Comparison of ENCODE assay signal across 12 cellular contexts in the genomic region with DNA sequence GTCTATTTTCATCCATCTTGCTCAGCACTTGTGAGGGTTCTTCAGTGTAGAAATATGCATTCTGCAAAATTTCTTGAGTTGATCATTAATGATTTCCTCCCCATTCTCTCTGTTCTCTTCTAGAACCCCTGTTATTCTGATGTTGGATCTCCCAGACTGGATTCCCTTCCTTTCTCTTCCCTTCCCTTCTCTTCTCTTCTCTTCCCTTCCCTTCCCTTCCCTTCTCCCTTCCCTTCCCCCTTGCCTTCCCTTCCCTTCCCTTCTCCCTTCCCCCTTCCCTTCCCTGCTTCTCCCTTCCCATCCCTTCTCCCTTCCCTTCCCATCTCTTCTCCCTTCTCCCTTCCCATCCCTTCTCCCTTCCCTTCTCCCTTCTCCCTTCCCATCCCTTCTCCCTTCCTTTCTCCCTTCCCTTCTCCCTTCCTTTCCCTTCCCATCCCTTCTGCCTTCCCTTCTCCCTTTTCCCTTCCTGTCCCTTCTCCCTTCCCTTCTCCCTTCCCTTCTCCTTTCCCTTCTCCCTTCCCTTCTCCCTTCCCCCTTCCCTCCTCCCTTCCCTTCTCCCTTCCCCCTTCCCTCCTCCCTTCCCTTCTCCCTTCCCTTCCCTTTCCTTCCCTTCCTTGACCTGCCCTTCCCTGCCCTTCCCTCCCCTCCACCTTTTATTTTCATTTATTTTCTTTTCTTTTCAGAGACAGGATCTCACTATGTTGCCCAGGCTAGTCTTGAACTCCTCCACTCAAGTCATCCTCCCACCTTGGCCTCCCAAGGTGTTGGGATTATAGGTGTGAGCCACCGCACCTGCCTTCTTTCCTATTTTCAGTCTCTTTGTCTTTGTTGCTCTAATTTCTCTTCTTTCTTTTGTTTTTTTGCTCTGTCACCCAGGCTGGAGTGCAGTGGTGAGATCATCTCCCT. TPM values are rescaled to one million over a fixed set of nuclear protein-coding genes. Genes with fewer than 3 reads are reported as not detected.
DNase-seq lines count a peak whose midpoint lies in the region; FAIRE-seq and TF ChIP-seq lines count a peak whose summit lies in the region.
"Had no signal": no experiment of that assay in that cellular context is flagged by ENCODE, and none has a peak within 500 bp of the region (broad histone marks: within the 10 kb centered on the region; RNA-seq: fewer than 3 reads in every experiment).

No MANE protein-coding gene starts in this region.

- no CpG with 5 or more reads among the region's 1 CpG for WGBS in H9 (ENCODE audit: extremely low coverage, insufficient read length, low lambda C conversion rate)
- WGBS in H1 (ENCODE audit: extremely low coverage in 1 of 2, insufficient coverage in 1 of 2, insufficient read length in 1 of 2, insufficient replicate concordance in 2 of 2, low coverage in 1 of 2, low lambda C conversion rate in 2 of 2, missing lambda C conversion rate in 1 of 2), 2 experiments = 89% methylated on average over 1 of the region's 1 CpG; no CpG with 5 or more reads in 1 of the 2 experiments

- H3K4me2 ChIP-seq in H9 (ENCODE audit: insufficient read depth, insufficient read length, low read length) (no peak overlapping the region), MM.1S (ENCODE audit: low read depth, low read length) (peak overlapping the region; percentile 35; the same call in 1 of the 2 replicates), H1 (ENCODE audit: insufficient read depth in 1 of 2, low read depth in 2 of 2, low read length in 2 of 2) (no peak overlapping the region)
- H3K4me2 ChIP-seq: BLaER1, SK-N-SH had no signal

- no peaks in the 10 kb centered on the region for H3K36me3 ChIP-seq in MM.1S (replicated peaks; ENCODE audit: insufficient read depth, low read length)
- no peaks in the 10 kb centered on the region for H3K36me3 ChIP-seq in H1 (ENCODE audit: control insufficient read depth in 2 of 4, insufficient read depth in 4 of 4, low read length in 3 of 4)
- no peaks in the 10 kb centered on the region for H3K36me3 ChIP-seq in right atrium auricular region
- H3K36me3 ChIP-seq: BLaER1 had no signal

- no peak overlapping the region for H3K27ac Mint-ChIP-seq in H9
- H3K27ac Mint-ChIP-seq in type B pancreatic cell = peak overlapping the region; percentile 95

- H2AFZ ChIP-seq in H9 (ENCODE audit: low read length) (no peak overlapping the region), MM.1S (ENCODE audit: low read length) (no peak overlapping the region), H1 (ENCODE audit: low read length) (no peak overlapping the region)

- no peaks in the 10 kb centered on the region for H3K9me2 ChIP-seq in MM.1S (replicated peaks; ENCODE audit: insufficient read depth, low read length)
- H3K9me2 ChIP-seq: SK-N-SH had no signal

- peaks cover 4% of the 10 kb centered on the region; the same call in 1 of the 2 replicates for H3K4me1 ChIP-seq in H9 (ENCODE audit: insufficient read depth, low read length)
- H3K4me1 ChIP-seq in MM.1S (ENCODE audit: low read length) = no peaks in the 10 kb centered on the region
- H3K4me1 ChIP-seq in H1 (replicated peaks in 1 of 4; ENCODE audit: control insufficient read depth in 3 of 4, insufficient read depth in 4 of 4, low read length in 3 of 4) = no peaks in the 10 kb centered on the region
- H3K4me1 ChIP-seq in right atrium auricular region = peaks cover 0 to 12% of the 10 kb centered on the region in 2 donors
- H3K4me1 ChIP-seq: BLaER1 had no signal

- no peak overlapping the region for H2BK15ac ChIP-seq in H9 (ENCODE audit: low read depth, low read length)
- no peak overlapping the region for H2BK15ac ChIP-seq in H1 (ENCODE audit: low read length)

- H4K5ac ChIP-seq in H9 (ENCODE audit: insufficient read length, low read depth, low read length) (peak overlapping the region; percentile 83), H1 (ENCODE audit: insufficient read length, low read depth, low read length) (no peak overlapping the region)

- no peak for FAIRE-seq in H1 (lab: Jason Lieb, UNC)

- POLR2A ChIA-PET in H1 (lab: Charles Lee; ENCODE audit: partially characterized antibody) = interaction anchor here (1.2 kb wide), 1 partner anchor 12 kb away, joined by 8 read pairs; no protein-coding TSS in a partner anchor

- H3K27me3 Mint-ChIP-seq in H9 (ENCODE audit: low read depth) (peaks cover 8% of the 10 kb centered on the region; the same call in 1 of the 2 replicates), type B pancreatic cell (no peaks in the 10 kb centered on the region)

- no peak overlapping the region for H2BK5ac ChIP-seq in H9 (ENCODE audit: insufficient read length, low read length)
- no peak overlapping the region for H2BK5ac ChIP-seq in H1 (ENCODE audit: low read depth, low read length)

- H2BK20ac ChIP-seq in H9 (ENCODE audit: low read depth, low read length, poor library complexity, severe bottlenecking) (no peak overlapping the region), H1 (ENCODE audit: low read length) (no peak overlapping the region)

- H2BK12ac ChIP-seq in H9 (ENCODE audit: insufficient read length, low read depth, low read length) (no peak overlapping the region), H1 (ENCODE audit: low read depth, low read length) (no peak overlapping the region; the same call in 1 of the 2 replicates)

- CTCF ChIA-PET in H1 (lab: Charles Lee; ENCODE audit: partially characterized antibody) = interaction anchor here (0.8 to 4.9 kb wide), 4 partner anchors 10 to 12 kb away, joined by 3 to 55 read pairs (median 20); no protein-coding TSS in a partner anchor

- H3K27me3 ChIP-seq in H9 (ENCODE audit: insufficient read depth, low read length) (no peaks in the 10 kb centered on the region), MM.1S (replicated peaks; ENCODE audit: insufficient read depth, low read length) (no peaks in the 10 kb centered on the region), H1 (replicated peaks in 1 of 4; ENCODE audit: control insufficient read depth in 3 of 4, extremely low read depth in 1 of 4, insufficient read depth in 3 of 4, low read length in 3 of 4) (no peaks in the 10 kb centered on the region), right atrium auricular region (no peaks in the 10 kb centered on the region)
- H3K27me3 ChIP-seq: BLaER1 had no signal

- H3K56ac ChIP-seq in H9 (ENCODE audit: insufficient read length, low read depth, low read length) = no peak overlapping the region
- H3K56ac ChIP-seq in H1 (replicated peaks; ENCODE audit: insufficient read length, low read depth, low read length) = no peak overlapping the region

- no peak overlapping the region for H3T11ph ChIP-seq in H9 (ENCODE audit: low read length)

- H3K4me1 Mint-ChIP-seq in H9 (peaks cover 8 to 23% of the 10 kb centered on the region in 2 experiments), type B pancreatic cell (ENCODE audit: unreplicated experiment) (peaks cover 29% of the 10 kb centered on the region)

- no peaks in the 10 kb centered on the region for H3K9me3 ChIP-seq in H9 (ENCODE audit: control insufficient read depth, low read depth, low read length)
- H3K9me3 ChIP-seq in MM.1S (replicated peaks; ENCODE audit: insufficient read depth, low read length) = no peaks in the 10 kb centered on the region
- H3K9me3 ChIP-seq in H1 (ENCODE audit: insufficient read depth in 2 of 2, low read depth in 1 of 2, low read length in 1 of 2) = no peaks in the 10 kb centered on the region
- no peaks in the 10 kb centered on the region for H3K9me3 ChIP-seq in right atrium auricular region
- H3K9me3 ChIP-seq: SK-N-SH had no signal

- H3K4ac ChIP-seq in H9 (ENCODE audit: low read depth, low read length) = no peak overlapping the region
- no peak overlapping the region for H3K4ac ChIP-seq in H1 (replicated peaks; ENCODE audit: insufficient read length, low read depth, low read length)

- H4K91ac ChIP-seq in H9 (ENCODE audit: insufficient read length, low read depth, low read length) = peak overlapping the region; percentile 76
- no peak overlapping the region for H4K91ac ChIP-seq in H1 (replicated peaks; ENCODE audit: insufficient read length, low read length)

- no peaks in the 10 kb centered on the region for H4K20me1 ChIP-seq in H9 (ENCODE audit: control insufficient read depth, insufficient read depth, insufficient read length)
- no peaks in the 10 kb centered on the region for H4K20me1 ChIP-seq in MM.1S (ENCODE audit: insufficient read depth, low read length)
- H4K20me1 ChIP-seq in H1 (replicated peaks in 1 of 2; ENCODE audit: control insufficient read depth in 1 of 2, insufficient read depth in 2 of 2, low read length in 2 of 2) = no peaks in the 10 kb centered on the region
- H4K20me1 ChIP-seq: BLaER1 had no signal

- no peaks in the 10 kb centered on the region for H3K36me3 Mint-ChIP-seq in H9 (ENCODE audit: insufficient read depth in 1 of 3, low read depth in 3 of 3)
- no peaks in the 10 kb centered on the region for H3K36me3 Mint-ChIP-seq in type B pancreatic cell

- H3K14ac ChIP-seq in H9 (ENCODE audit: insufficient read depth, low read length) (no peak overlapping the region), H1 (ENCODE audit: insufficient read length) (no peak overlapping the region)

- TF ChIP-seq EP300 in H1 (IDR thresholded peaks at IDR 0.05; ENCODE audit: borderline replicate concordance in 1 of 2, low read depth in 2 of 2, low read length in 2 of 2) = no peak

- no peaks in the 10 kb centered on the region for H3F3A ChIP-seq in MM.1S (ENCODE audit: insufficient read depth, low read length)

- TF ChIP-seq CTCF in H9 (conservative IDR thresholded peaks at IDR 0.05) = no peak
- TF ChIP-seq CTCF in MM.1S (IDR thresholded peaks at IDR 0.05; ENCODE audit: low read length) = no peak
- TF ChIP-seq CTCF in H1 (IDR thresholded peaks at IDR 0.05; ENCODE audit: control extremely low read depth in 1 of 3, insufficient read depth in 1 of 3, low read depth in 1 of 3, low read length in 3 of 3) = no peak
- TF ChIP-seq CTCF in type B pancreatic cell (conservative IDR thresholded peaks at IDR 0.05) = no peak
- no peak for TF ChIP-seq CTCF in right atrium auricular region (IDR thresholded peaks at IDR 0.05)
- no peak for TF ChIP-seq CTCF in coronary artery (IDR thresholded peaks at IDR 0.05)

- no peak overlapping the region for H2BK120ac ChIP-seq in H9 (ENCODE audit: low read depth, low read length, poor library complexity, severe bottlenecking)
- no peak overlapping the region for H2BK120ac ChIP-seq in H1 (replicated peaks; ENCODE audit: low read depth, low read length)

- H3K23me2 ChIP-seq in H9 (ENCODE audit: insufficient read length, low read depth, low read length, poor library complexity, severe bottlenecking) = no peaks in the 10 kb centered on the region
- no peaks in the 10 kb centered on the region; the same call in 1 of the 2 replicates for H3K23me2 ChIP-seq in H1 (ENCODE audit: low read depth, low read length)

- no peaks in the 10 kb centered on the region for H3K79me1 ChIP-seq in H9 (ENCODE audit: insufficient read depth, low read depth, low read length, poor library complexity, severe bottlenecking)
- no peaks in the 10 kb centered on the region for H3K79me1 ChIP-seq in H1 (ENCODE audit: low read depth, low read length)

- H3K9ac ChIP-seq in H9 (ENCODE audit: extremely low read depth, insufficient read length, low read length) (no peak overlapping the region), MM.1S (ENCODE audit: low read length) (no peak overlapping the region), H1 (replicated peaks in 1 of 4; ENCODE audit: extremely low read depth in 1 of 4, low read depth in 3 of 4, low read length in 3 of 4) (no peak overlapping the region)
- H3K9ac ChIP-seq: BLaER1, SK-N-SH had no signal

- H2AK5ac ChIP-seq in H9 (ENCODE audit: insufficient read length, low read length) = no peak overlapping the region
- peak overlapping the region; percentile 48; the same call in 1 of the 2 replicates for H2AK5ac ChIP-seq in H1 (ENCODE audit: low read depth, low read length)

- no peak for TF ChIP-seq POLR2A in H1 (IDR thresholded peaks at IDR 0.05; ENCODE audit: control extremely low read depth in 1 of 2, low read depth in 2 of 2, low read length in 2 of 2)

- no peak for TF ChIP-seq RAD21 in H1 (IDR thresholded peaks at IDR 0.05 in 1 of 2, conservative IDR thresholded peaks at IDR 0.05 in 1 of 2; ENCODE audit: low read depth in 2 of 2, low read length in 2 of 2)

- H3K4me3 Mint-ChIP-seq in H9 (no peak overlapping the region), type B pancreatic cell (no peak overlapping the region)

- no peaks in the 10 kb centered on the region for H3K79me2 ChIP-seq in H9 (ENCODE audit: insufficient read depth, low read length)
- no peaks in the 10 kb centered on the region for H3K79me2 ChIP-seq in MM.1S (ENCODE audit: low read length)
- H3K79me2 ChIP-seq in H1 (ENCODE audit: control insufficient read depth in 1 of 2, insufficient read depth in 2 of 2, low read length in 2 of 2) = no peaks in the 10 kb centered on the region

- H3K27ac ChIP-seq in H9 (ENCODE audit: insufficient read length, low read depth, low read length) = no peak overlapping the region
- H3K27ac ChIP-seq in MM.1S (ENCODE audit: low read length) = no peak overlapping the region
- H3K27ac ChIP-seq in H1 (ENCODE audit: low read depth, low read length) = no peak overlapping the region
- H3K27ac ChIP-seq in right atrium auricular region = no peak overlapping the region
- no peak overlapping the region for H3K27ac ChIP-seq in coronary artery
- H3K27ac ChIP-seq: BLaER1 had no signal

- H3K18ac ChIP-seq in H9 (ENCODE audit: insufficient read length, low read depth, low read length) (no peak overlapping the region), H1 (ENCODE audit: extremely low read depth, low read length) (no peak overlapping the region)

- H4K8ac ChIP-seq in H9 (replicated peaks; ENCODE audit: insufficient read length, low read depth, low read length) = no peak overlapping the region
- no peak overlapping the region for H4K8ac ChIP-seq in H1 (ENCODE audit: extremely low read depth, insufficient read depth, low read length)

- H3K23ac ChIP-seq in H9 (ENCODE audit: insufficient read length, low read depth, low read length) = no peak overlapping the region
- no peak overlapping the region for H3K23ac ChIP-seq in H1 (ENCODE audit: insufficient read length)

- DNase-seq in H9 (no peak), MM.1S (no peak), H1 (ENCODE audit: low read depth in 1 of 2, low spot score in 2 of 2) (no peak), type B pancreatic cell (ENCODE audit: extremely low spot score, unreplicated experiment) (no peak), right atrium auricular region (ENCODE audit: low spot score) (no peak), OCI-M2 (lab: John Stamatoyannopoulos, UW; ENCODE audit: unreplicated experiment) (no peak), coronary artery (ENCODE audit: low spot score) (no peak)
- DNase-seq: DMS153, NCI-H1092 treated with DMSO at 0.1 percent for 48 hours, NCI-H1694 treated with DMSO at 0.1 percent for 48 hours, SK-N-SH had no signal

- H3K9me3 Mint-ChIP-seq in H9 = peaks cover 0 to 2% of the 10 kb centered on the region in 2 experiments; a peak in 1 of 5 replicates
- peaks cover 10% of the 10 kb centered on the region for H3K9me3 Mint-ChIP-seq in type B pancreatic cell

- H3K4me3 ChIP-seq in MM.1S (ENCODE audit: low read length) (no peak overlapping the region), H1 (ENCODE audit: extremely low read depth in 1 of 4, insufficient read depth in 2 of 4, low read depth in 3 of 4, low read length in 4 of 4) (no peak overlapping the region), right atrium auricular region (no peak overlapping the region), coronary artery (no peak overlapping the region)
- H3K4me3 ChIP-seq: BLaER1 had no signal

RNA-seq across cellular contexts. Expression of gene RBFOX2, which starts 24.9 kb away (rescaled TPM):
- total RNA-seq in H9 (2021) (82.3 and 84.7 TPM in 2 replicates), type B pancreatic cell (ENCODE audit: low replicate concordance) (94.1 and 164 TPM in 2 replicates), right atrium auricular region (10 to 100 TPM; 81.8 to 86.0 TPM)
- 108 and 121 TPM in 2 replicates for total RNA-seq in H1 (2021; fragmentation: NEBNext Ultra II Directional; extraction: Animal tissue kit (Norgen Biotek cat#: 25700))
- 122 and 138 TPM in 2 replicates for polyA plus RNA-seq in H1 (2011; rRNA removed)
- 125 TPM for polyA plus RNA-seq in H1 (2011; cell fraction: cytosol; rRNA removed)
- polyA plus RNA-seq in H1 (2011; cell fraction: nucleus; rRNA removed) = 169 TPM
- polyA plus RNA-seq in H1 (2012, experiment 1 of 2) = 66.5 to 88.5 TPM (median 83.3 TPM) in 4 replicates
- polyA plus RNA-seq in H1 (2012, experiment 2 of 2) = 21.5 TPM
- 74.2 TPM for polyA plus RNA-seq in H1 (2013, experiment 1 of 2)
- 74.1 TPM for polyA plus RNA-seq in H1 (2013, experiment 2 of 2)
- polyA minus RNA-seq in H1 (2011; rRNA and poly(A)+ RNA removed) = 181 and 254 TPM in 2 replicates
- polyA minus RNA-seq in H1 (2011; cell fraction: cytosol; rRNA and poly(A)+ RNA removed) = 83.7 TPM
- polyA minus RNA-seq in H1 (2011; cell fraction: nucleus; rRNA and poly(A)+ RNA removed) = 129 TPM
